Comparison of ENCODE assay signal across 1 cellular context in genomic region chr11:129204439-129204838, GRCh38.
TF ChIP-seq lines count a peak whose summit lies in the region.

No MANE protein-coding gene starts in this region.

TF ChIP-seq in WTC11, 78 proteins besides CTCF, POLR2A, EP300 and RAD21 (continued from another document):
- TF ChIP-seq, protein P1, sequence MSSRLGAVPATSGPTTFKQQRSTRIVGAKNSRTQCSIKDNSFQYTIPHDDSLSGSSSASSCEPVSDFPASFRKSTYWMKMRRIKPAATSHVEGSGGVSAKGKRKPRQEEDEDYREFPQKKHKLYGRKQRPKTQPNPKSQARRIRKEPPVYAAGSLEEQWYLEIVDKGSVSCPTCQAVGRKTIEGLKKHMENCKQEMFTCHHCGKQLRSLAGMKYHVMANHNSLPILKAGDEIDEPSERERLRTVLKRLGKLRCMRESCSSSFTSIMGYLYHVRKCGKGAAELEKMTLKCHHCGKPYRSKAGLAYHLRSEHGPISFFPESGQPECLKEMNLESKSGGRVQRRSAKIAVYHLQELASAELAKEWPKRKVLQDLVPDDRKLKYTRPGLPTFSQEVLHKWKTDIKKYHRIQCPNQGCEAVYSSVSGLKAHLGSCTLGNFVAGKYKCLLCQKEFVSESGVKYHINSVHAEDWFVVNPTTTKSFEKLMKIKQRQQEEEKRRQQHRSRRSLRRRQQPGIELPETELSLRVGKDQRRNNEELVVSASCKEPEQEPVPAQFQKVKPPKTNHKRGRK (CRISPR knock-in tag; IDR thresholded peaks at IDR 0.05; ENCODE audit: borderline replicate concordance): no peak
- no peak for TF ChIP-seq ZNF121 (CRISPR knock-in tag; IDR thresholded peaks at IDR 0.05)
- TF ChIP-seq, protein P2, sequence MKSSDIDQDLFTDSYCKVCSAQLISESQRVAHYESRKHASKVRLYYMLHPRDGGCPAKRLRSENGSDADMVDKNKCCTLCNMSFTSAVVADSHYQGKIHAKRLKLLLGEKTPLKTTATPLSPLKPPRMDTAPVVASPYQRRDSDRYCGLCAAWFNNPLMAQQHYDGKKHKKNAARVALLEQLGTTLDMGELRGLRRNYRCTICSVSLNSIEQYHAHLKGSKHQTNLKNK (CRISPR knock-in tag; IDR thresholded peaks at IDR 0.05): no peak
- TF ChIP-seq KAT7 (CRISPR knock-in tag; IDR thresholded peaks at IDR 0.05; ENCODE audit: borderline replicate concordance): no peak
- TF ChIP-seq NR2C2 (CRISPR knock-in tag; IDR thresholded peaks at IDR 0.05): no peak
- TF ChIP-seq FOXK1 (CRISPR knock-in tag; IDR thresholded peaks at IDR 0.05): no peak
- TF ChIP-seq, protein P3, sequence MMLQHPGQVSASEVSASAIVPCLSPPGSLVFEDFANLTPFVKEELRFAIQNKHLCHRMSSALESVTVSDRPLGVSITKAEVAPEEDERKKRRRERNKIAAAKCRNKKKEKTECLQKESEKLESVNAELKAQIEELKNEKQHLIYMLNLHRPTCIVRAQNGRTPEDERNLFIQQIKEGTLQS (CRISPR knock-in tag; conservative IDR thresholded peaks at IDR 0.05): no peak
